In genomic region chr14:104420990-104421389, GRCh38 we compare ENCODE assay signal across 18 cellular contexts.
DNase-seq lines count a peak whose midpoint lies in the region; ATAC-seq and TF ChIP-seq lines count a peak whose summit lies in the region.
"Had no signal": no experiment of that assay in that cellular context is flagged by ENCODE, and none has a peak within 500 bp of the region (broad histone marks: within the 10 kb centered on the region; RNA-seq: fewer than 3 reads in every experiment).

No MANE protein-coding gene starts in this region.

- TF ChIP-seq POLR2A in Peyer's patch (IDR thresholded peaks at IDR 0.05) (no peak), tibial nerve (IDR thresholded peaks at IDR 0.05) (no peak)

- no peak for ATAC-seq in activated CD8-positive, alpha-beta memory T cell treated with anti-CD3 and anti-CD28 coated beads, Interleukin-2, amount 10 ng/mL, durations not matched to agents 7 days and 5 days
- no peak for ATAC-seq in stimulated activated naive B cell treated with anti-CD40 and anti-IgM and Interleukin-4, amounts not matched to agents 10 μg/mL and 1 μg/mL and 100 μg/mL, for 72 hours (replicated peaks)
- no peak for ATAC-seq in stimulated activated naive CD8-positive, alpha-beta T cell treated with anti-CD3 and anti-CD28 coated beads, Interleukin-15, amount 100 ng/mL, for 72 hours
- ATAC-seq: A549, GM23338, HepG2 had no signal

- 85 to 95% methylated on average over 13 of the region's 13 CpGs for WGBS in tibial nerve, 2 donors

- CTCF ChIA-PET in activated CD8-positive, alpha-beta memory T cell treated with anti-CD3 and anti-CD28 coated beads, Interleukin-2, amount 10 ng/mL, durations not matched to agents 7 days and 5 days (lab: Charles Lee) = no interaction called here

- peak; percentile 19 for DNase-seq in activated CD8-positive, alpha-beta memory T cell treated with anti-CD3 and anti-CD28 coated beads, Interleukin-2, amount 10 ng/mL, durations not matched to agents 7 days and 5 days
- DNase-seq in activated CD8-positive, alpha-beta memory T cell treated with anti-CD3 and anti-CD28 coated beads, Interleukin-2, amount 50 U/mL, for 4 hours = no peak
- DNase-seq in Peyer's patch (peak in 2 of 3 donors; percentile 11 to 43), mesenteric fat pad (ENCODE audit: low spot score) (peak; percentile 81), middle frontal gyrus (ENCODE audit: extremely low spot score, low spot score) (no peak), tibial nerve (ENCODE audit: low spot score in 2 of 2) (no peak)
- no peak for DNase-seq in stimulated activated naive B cell treated with anti-CD40 and anti-IgM and Interleukin-4, amounts not matched to agents 10 μg/mL and 1 μg/mL and 100 μg/mL, for 72 hours
- DNase-seq in stimulated activated naive CD8-positive, alpha-beta T cell treated with anti-CD3 and anti-CD28 coated beads, Interleukin-15, amount 100 ng/mL, for 72 hours = no peak
- DNase-seq: CD8-positive, alpha-beta memory T cell; KG1; NCI-H1436; NCI-H2029 treated with DMSO at 0.1 percent for 48 hours; NCI-H774 had no signal

- H3K36me3 Mint-ChIP-seq in activated CD8-positive, alpha-beta memory T cell treated with anti-CD3 and anti-CD28 coated beads, Interleukin-2, amount 10 ng/mL, durations not matched to agents 7 days and 5 days = no peaks in the 10 kb centered on the region
- no peaks in the 10 kb centered on the region for H3K36me3 Mint-ChIP-seq in stimulated activated naive B cell treated with anti-CD40 and anti-IgM and Interleukin-4, amounts not matched to agents 10 μg/mL and 1 μg/mL and 100 μg/mL, for 72 hours
- H3K36me3 Mint-ChIP-seq: CD8-positive, alpha-beta memory T cell had no signal

- H3K27ac ChIP-seq in Peyer's patch = no peak overlapping the region
- no peak overlapping the region for H3K27ac ChIP-seq in tibial nerve
- H3K27ac ChIP-seq: A549; BLaER1 treated with 17β-estradiol and CSF1 and Interleukin-3, amounts not matched to agents 10 nM and 100 nM; RWPE1 had no signal

- H3K4me3 ChIP-seq in Peyer's patch (no peak overlapping the region), tibial nerve (no peak overlapping the region)
- H3K4me3 ChIP-seq: A549; BLaER1 treated with 17β-estradiol and CSF1 and Interleukin-3, amounts not matched to agents 10 nM and 100 nM; GM23338 had no signal

- H3K36me3 ChIP-seq in Peyer's patch = no peaks in the 10 kb centered on the region
- no peaks in the 10 kb centered on the region for H3K36me3 ChIP-seq in tibial nerve
- H3K36me3 ChIP-seq: BLaER1 treated with 17β-estradiol and CSF1 and Interleukin-3, amounts not matched to agents 10 nM and 100 nM had no signal

- no peaks in the 10 kb centered on the region for H3K9me3 Mint-ChIP-seq in activated CD8-positive, alpha-beta memory T cell treated with anti-CD3 and anti-CD28 coated beads, Interleukin-2, amount 10 ng/mL, durations not matched to agents 7 days and 5 days (ENCODE audit: low read depth)
- no peaks in the 10 kb centered on the region for H3K9me3 Mint-ChIP-seq in stimulated activated naive B cell treated with anti-CD40 and anti-IgM and Interleukin-4, amounts not matched to agents 10 μg/mL and 1 μg/mL and 100 μg/mL, for 72 hours
- H3K9me3 Mint-ChIP-seq in stimulated activated naive CD8-positive, alpha-beta T cell treated with anti-CD3 and anti-CD28 coated beads, Interleukin-15, amount 100 ng/mL, for 72 hours = no peaks in the 10 kb centered on the region
- H3K9me3 Mint-ChIP-seq: CD8-positive, alpha-beta memory T cell; GM23338 had no signal

- no peak overlapping the region for H3K27ac Mint-ChIP-seq in activated CD8-positive, alpha-beta memory T cell treated with anti-CD3 and anti-CD28 coated beads, Interleukin-2, amount 10 ng/mL, durations not matched to agents 7 days and 5 days
- H3K27ac Mint-ChIP-seq in stimulated activated naive B cell treated with anti-CD40 and anti-IgM and Interleukin-4, amounts not matched to agents 10 μg/mL and 1 μg/mL and 100 μg/mL, for 72 hours = peak overlapping the region; percentile 72
- no peak overlapping the region for H3K27ac Mint-ChIP-seq in stimulated activated naive CD8-positive, alpha-beta T cell treated with anti-CD3 and anti-CD28 coated beads, Interleukin-15, amount 100 ng/mL, for 72 hours
- H3K27ac Mint-ChIP-seq: GM23338 had no signal

- H3K27me3 Mint-ChIP-seq in activated CD8-positive, alpha-beta memory T cell treated with anti-CD3 and anti-CD28 coated beads, Interleukin-2, amount 10 ng/mL, durations not matched to agents 7 days and 5 days = peaks cover 18% of the 10 kb centered on the region
- H3K27me3 Mint-ChIP-seq in stimulated activated naive B cell treated with anti-CD40 and anti-IgM and Interleukin-4, amounts not matched to agents 10 μg/mL and 1 μg/mL and 100 μg/mL, for 72 hours = peaks cover 2 to 5% of the 10 kb centered on the region in 2 donors
- no peaks in the 10 kb centered on the region for H3K27me3 Mint-ChIP-seq in stimulated activated naive CD8-positive, alpha-beta T cell treated with anti-CD3 and anti-CD28 coated beads, Interleukin-15, amount 100 ng/mL, for 72 hours

- H3K4me3 Mint-ChIP-seq in activated CD8-positive, alpha-beta memory T cell treated with anti-CD3 and anti-CD28 coated beads, Interleukin-2, amount 10 ng/mL, durations not matched to agents 7 days and 5 days = no peak overlapping the region
- H3K4me3 Mint-ChIP-seq in stimulated activated naive B cell treated with anti-CD40 and anti-IgM and Interleukin-4, amounts not matched to agents 10 μg/mL and 1 μg/mL and 100 μg/mL, for 72 hours = no peak overlapping the region
- no peak overlapping the region for H3K4me3 Mint-ChIP-seq in stimulated activated naive CD8-positive, alpha-beta T cell treated with anti-CD3 and anti-CD28 coated beads, Interleukin-15, amount 100 ng/mL, for 72 hours
- H3K4me3 Mint-ChIP-seq: CD8-positive, alpha-beta memory T cell; GM23338 had no signal

- TF ChIP-seq CTCF in Peyer's patch (IDR thresholded peaks at IDR 0.05) = no peak
- no peak for TF ChIP-seq CTCF in tibial nerve (IDR thresholded peaks at IDR 0.05)

- TF ChIP-seq EP300 in tibial nerve (IDR thresholded peaks at IDR 0.05) = no peak

- H3K27me3 ChIP-seq in Peyer's patch (no peaks in the 10 kb centered on the region), tibial nerve (peaks cover 0 to 10% of the 10 kb centered on the region in 2 donors)

- H3K4me1 Mint-ChIP-seq in activated CD8-positive, alpha-beta memory T cell treated with anti-CD3 and anti-CD28 coated beads, Interleukin-2, amount 10 ng/mL, durations not matched to agents 7 days and 5 days = peaks cover 2% of the 10 kb centered on the region
- H3K4me1 Mint-ChIP-seq in stimulated activated naive B cell treated with anti-CD40 and anti-IgM and Interleukin-4, amounts not matched to agents 10 μg/mL and 1 μg/mL and 100 μg/mL, for 72 hours = no peaks in the 10 kb centered on the region
- no peaks in the 10 kb centered on the region for H3K4me1 Mint-ChIP-seq in stimulated activated naive CD8-positive, alpha-beta T cell treated with anti-CD3 and anti-CD28 coated beads, Interleukin-15, amount 100 ng/mL, for 72 hours

- H3K4me1 ChIP-seq in Peyer's patch (no peaks in the 10 kb centered on the region), tibial nerve (no peaks in the 10 kb centered on the region)
- H3K4me1 ChIP-seq: A549 had no signal

- H3K9me3 ChIP-seq in Peyer's patch (no peaks in the 10 kb centered on the region), tibial nerve (no peaks in the 10 kb centered on the region)
- H3K9me3 ChIP-seq: A549; BLaER1 treated with 17β-estradiol and CSF1 and Interleukin-3, amounts not matched to agents 10 nM and 100 nM had no signal

Comparison
In these comparisons a context has a peak if more than half of its experiments do, and no peak if none do; other contexts are left out.
1. DNase-seq: peak in activated CD8-positive, alpha-beta memory T cell treated with anti-CD3 and anti-CD28 coated beads, Interleukin-2, amount 10 ng/mL, durations not matched to agents 7 days and 5 days (single experiment), Peyer's patch (2 of 3) and mesenteric fat pad (single experiment); none in activated CD8-positive, alpha-beta memory T cell treated with anti-CD3 and anti-CD28 coated beads, Interleukin-2, amount 50 U/mL, for 4 hours (single experiment), stimulated activated naive B cell treated with anti-CD40 and anti-IgM and Interleukin-4, amounts not matched to agents 10 μg/mL and 1 μg/mL and 100 μg/mL, for 72 hours (single experiment), middle frontal gyrus (single experiment), tibial nerve (0 of 2) and stimulated activated naive CD8-positive, alpha-beta T cell treated with anti-CD3 and anti-CD28 coated beads, Interleukin-15, amount 100 ng/mL, for 72 hours (0 of 2).